ENCODE assay signal across 9 cellular contexts in genomic region chr19:54674021-54674617, GRCh38. TPM values are rescaled to one million over a fixed set of nuclear protein-coding genes. Genes with fewer than 3 reads are reported as not detected.
DNase-seq lines count a peak whose midpoint lies in the region; ATAC-seq and TF ChIP-seq lines count a peak whose summit lies in the region.
"Had no signal": no experiment of that assay in that cellular context is flagged by ENCODE, and none has a peak within 500 bp of the region (broad histone marks: within the 10 kb centered on the region; RNA-seq: fewer than 3 reads in every experiment).

No MANE protein-coding gene starts in this region.

- WGBS in body of pancreas, 2 donors: 32 to 37% methylated on average over 2 of the region's 2 CpGs

- H3K36me3 ChIP-seq in right atrium auricular region: no peaks in the 10 kb centered on the region
- no peaks in the 10 kb centered on the region for H3K36me3 ChIP-seq in body of pancreas (replicated peaks in 1 of 2; ENCODE audit: insufficient read depth in 1 of 2, low read depth in 2 of 2)

- ATAC-seq in body of pancreas: no peak
- ATAC-seq in HG02938 (IDR thresholded peaks at IDR 0.05; ENCODE audit: unreplicated experiment): no peak
- ATAC-seq in HG02852 (IDR thresholded peaks at IDR 0.05; ENCODE audit: unreplicated experiment): no peak

- TF ChIP-seq CTCF in right atrium auricular region (IDR thresholded peaks at IDR 0.05) (peak; percentile 33 to 64), body of pancreas (IDR thresholded peaks at IDR 0.05) (peak in 6 of 7 experiments; percentile 16 to 41 (median 32)), osteocyte (IDR thresholded peaks at IDR 0.05) (peak; percentile 31)

- H3K4me3 Mint-ChIP-seq in osteocyte (ENCODE audit: unreplicated experiment): no peak overlapping the region
- no peak overlapping the region for H3K4me3 Mint-ChIP-seq in activated T-cell treated with anti-CD3 and anti-CD28 coated beads, Interleukin-2, amount 50 U/mL, for 24 hours
- H3K4me3 Mint-ChIP-seq: central memory CD8-positive, alpha-beta T cell had no signal

- peaks cover 0 to 6% of the 10 kb centered on the region in 2 donors for H3K9me3 ChIP-seq in right atrium auricular region
- no peaks in the 10 kb centered on the region for H3K9me3 ChIP-seq in body of pancreas

- H3K27me3 Mint-ChIP-seq in osteocyte (ENCODE audit: unreplicated experiment): no peaks in the 10 kb centered on the region
- peaks cover 24% of the 10 kb centered on the region for H3K27me3 Mint-ChIP-seq in activated T-cell treated with anti-CD3 and anti-CD28 coated beads, Interleukin-2, amount 50 U/mL, for 24 hours

- H3K27ac Mint-ChIP-seq in osteocyte (ENCODE audit: unreplicated experiment): no peak overlapping the region
- no peak overlapping the region for H3K27ac Mint-ChIP-seq in activated T-cell treated with anti-CD3 and anti-CD28 coated beads, Interleukin-2, amount 50 U/mL, for 24 hours

- intact Hi-C loops in cardiac septum (cut with DNase I): no loop called here
- intact Hi-C loops in body of pancreas (cut with DNase I): loop anchor here (10.0 kb wide), 1 partner anchor 189 kb away; no protein-coding TSS in a partner anchor

- no peaks in the 10 kb centered on the region for H3K4me1 ChIP-seq in right atrium auricular region
- H3K4me1 ChIP-seq in body of pancreas: no peaks in the 10 kb centered on the region

- no peaks in the 10 kb centered on the region for H3K4me1 Mint-ChIP-seq in osteocyte (ENCODE audit: unreplicated experiment)
- no peaks in the 10 kb centered on the region for H3K4me1 Mint-ChIP-seq in activated T-cell treated with anti-CD3 and anti-CD28 coated beads, Interleukin-2, amount 50 U/mL, for 24 hours (ENCODE audit: low read depth)
- H3K4me1 Mint-ChIP-seq: central memory CD8-positive, alpha-beta T cell had no signal

- H3K27ac ChIP-seq in right atrium auricular region (no peak overlapping the region), body of pancreas (no peak overlapping the region)

- DNase-seq in right atrium auricular region (ENCODE audit: low spot score) (no peak), cardiac septum (ENCODE audit: low spot score) (no peak), NCI-H2227 (lab: John Stamatoyannopoulos, UW; ENCODE audit: unreplicated experiment) (peak; percentile 76), body of pancreas (no peak), osteocyte (ENCODE audit: extremely low spot score, unreplicated experiment) (no peak)
- DNase-seq in activated T-cell treated with anti-CD3 and anti-CD28 coated beads, Interleukin-2, amount 50 U/mL, for 24 hours: no peak

- no peaks in the 10 kb centered on the region for H3K36me3 Mint-ChIP-seq in osteocyte (ENCODE audit: unreplicated experiment)
- H3K36me3 Mint-ChIP-seq in activated T-cell treated with anti-CD3 and anti-CD28 coated beads, Interleukin-2, amount 50 U/mL, for 24 hours (ENCODE audit: low read depth): no peaks in the 10 kb centered on the region

- TF ChIP-seq POLR2A in body of pancreas (IDR thresholded peaks at IDR 0.05): no peak

- H3K9me3 Mint-ChIP-seq in osteocyte (ENCODE audit: unreplicated experiment): peaks cover 14% of the 10 kb centered on the region
- peaks cover 6% of the 10 kb centered on the region for H3K9me3 Mint-ChIP-seq in activated T-cell treated with anti-CD3 and anti-CD28 coated beads, Interleukin-2, amount 50 U/mL, for 24 hours
- H3K9me3 Mint-ChIP-seq: central memory CD8-positive, alpha-beta T cell had no signal

- H3K4me3 ChIP-seq in right atrium auricular region (no peak overlapping the region), body of pancreas (no peak overlapping the region)

- H3K27me3 ChIP-seq in right atrium auricular region: no peaks in the 10 kb centered on the region
- no peaks in the 10 kb centered on the region for H3K27me3 ChIP-seq in body of pancreas

RNA-seq across cellular contexts. Expression of gene LILRB4, which starts 11.3 kb away (rescaled TPM):
- total RNA-seq in right atrium auricular region (1 to 10 TPM; 2.0 to 5.2 TPM), cardiac septum (1.2 TPM), body of pancreas (1 to 10 TPM in 1 of 2 donors, under 1 TPM in 1; 0.99 to 1.0 TPM), osteocyte (not detected in 2 replicates)

RNA-seq across cellular contexts. Expression of gene LILRB1, which starts 43.8 kb away (rescaled TPM):
- total RNA-seq in right atrium auricular region (1 to 10 TPM in 1 of 2 donors, under 1 TPM in 1; 0.33 to 1.9 TPM), cardiac septum (1.5 TPM), body of pancreas (under 1 TPM; 0.33 to 0.52 TPM), osteocyte (not detected in 2 replicates)

RNA-seq across cellular contexts. Expression of gene KIR3DL3, which starts 50.1 kb away (rescaled TPM):
- total RNA-seq in right atrium auricular region (not detected), cardiac septum (not detected), body of pancreas (not detected), osteocyte (not detected in 2 replicates)
